ENCODE assay signal across 20 cellular contexts in genomic region chr7:131486346-131486745, GRCh38.
"Had no signal": no experiment of that assay in that cellular context is flagged by ENCODE, and none has a peak within 500 bp of the region (broad histone marks: within the 10 kb centered on the region; RNA-seq: fewer than 3 reads in every experiment).

No MANE protein-coding gene starts in this region.

- H3K4me2 ChIP-seq: smooth muscle cell had no signal

- ATAC-seq: heart left ventricle; naive thymus-derived CD4-positive, alpha-beta T cell; psoas muscle; stimulated activated effector memory CD8-positive, alpha-beta T cell treated with anti-CD3 and anti-CD28 coated beads, Interleukin-12 subunit alpha, Interleukin-12 subunit beta, amount 100 ng/mL, for 72 hours; stimulated activated naive CD8-positive, alpha-beta T cell treated with anti-CD3 and anti-CD28 coated beads, Interleukin-15, Interleukin-2, amounts not matched to agents 100 U/mL and 50 U/mL, for 24 hours had no signal

- H3K4me1 ChIP-seq: esophagus squamous epithelium, parathyroid adenoma, psoas muscle, suprapubic skin, thyroid gland had no signal

- H3K27me3 ChIP-seq: esophagus squamous epithelium, heart left ventricle, suprapubic skin, thyroid gland had no signal

- H3K27ac ChIP-seq: heart left ventricle, parathyroid adenoma, psoas muscle, suprapubic skin, thyroid gland had no signal

- H3K9me3 ChIP-seq: esophagus squamous epithelium, heart left ventricle, psoas muscle, suprapubic skin, thyroid gland had no signal

- FAIRE-seq: endometrium, urothelium cell line had no signal

- H2AFZ ChIP-seq: parathyroid adenoma had no signal

- DNase-seq: cortex of kidney; effector memory CD4-positive, alpha-beta T cell; esophagus squamous epithelium; foreskin fibroblast; heart left ventricle; hippocampal formation; mammary epithelial cell; naive thymus-derived CD4-positive, alpha-beta T cell; nephron progenitor cell; psoas muscle; stimulated activated CD4-positive, alpha-beta T cell treated with anti-CD3 and anti-CD28 coated beads, Interleukin-4, amount 100 ng/mL, for 1 hour; stimulated activated CD8-positive, alpha-beta memory T cell treated with anti-CD3 and anti-CD28 coated beads, Interleukin-4, amount 100 ng/mL, for 48 hours; stimulated activated naive CD8-positive, alpha-beta T cell treated with anti-CD3 and anti-CD28 coated beads, Interleukin-15, Interleukin-2, amounts not matched to agents 100 U/mL and 50 U/mL, for 24 hours; thyroid gland had no signal

- H3K4me3 ChIP-seq: esophagus squamous epithelium, heart left ventricle, psoas muscle, smooth muscle cell, suprapubic skin, thyroid gland had no signal

- H3K9ac ChIP-seq: parathyroid adenoma had no signal
